Comparison of ENCODE assay signal across 1 cellular context in genomic region chr18:25420091-25420490, GRCh38.
TF ChIP-seq lines count a peak whose summit lies in the region.

No MANE protein-coding gene starts in this region.

TF ChIP-seq in GM23338, 12 proteins besides CTCF, POLR2A, EP300 and RAD21 (continued from another document):
- TF ChIP-seq REST (IDR thresholded peaks at IDR 0.05; ENCODE audit: unreplicated experiment) (no peak), STAT1 (IDR thresholded peaks at IDR 0.05; ENCODE audit: unreplicated experiment) (no peak), ZNF114 (CRISPR knock-in tag; IDR thresholded peaks at IDR 0.05) (no peak), ETS1 (IDR thresholded peaks at IDR 0.05) (no peak)
TF ChIP-seq in GM23338: peak in this region for 0.
